ENCODE assay signal across 11 cellular contexts in the genomic region with DNA sequence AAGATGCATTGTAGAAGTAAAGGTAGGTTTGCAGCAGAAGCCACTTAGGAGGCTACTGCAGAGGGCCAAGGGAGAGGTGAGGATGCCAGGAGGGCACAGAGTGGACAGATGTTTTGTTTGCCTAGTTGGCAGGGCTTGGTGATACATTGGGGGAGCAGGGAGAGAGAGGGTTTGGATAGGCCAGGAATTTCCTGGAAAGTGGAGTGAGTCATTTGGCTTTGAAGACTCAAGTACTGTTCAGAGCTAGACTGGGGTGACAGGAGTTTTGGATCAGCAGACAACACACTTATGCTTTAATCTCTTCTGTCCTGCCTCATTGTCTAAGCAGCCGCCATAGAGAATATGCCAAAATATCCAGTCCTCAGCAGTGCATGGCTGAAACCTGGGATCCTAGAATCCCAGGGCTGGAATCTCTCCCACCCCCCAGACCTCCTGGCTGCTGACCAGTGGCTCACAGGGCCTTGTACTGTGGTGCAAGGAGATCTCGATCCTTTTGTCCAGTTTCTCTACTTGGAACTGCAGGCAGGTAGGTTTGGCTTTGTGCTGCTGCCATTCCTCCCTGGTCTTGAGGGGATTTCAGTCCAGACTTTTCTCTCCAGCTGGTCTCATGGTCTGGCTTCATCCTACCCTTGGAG. TPM values are rescaled to one million over a fixed set of nuclear protein-coding genes. Genes with fewer than 3 reads are reported as not detected.
DNase-seq lines count a peak whose midpoint lies in the region; ATAC-seq and TF ChIP-seq lines count a peak whose summit lies in the region.
"Had no signal": no experiment of that assay in that cellular context is flagged by ENCODE, and none has a peak within 500 bp of the region (broad histone marks: within the 10 kb centered on the region; RNA-seq: fewer than 3 reads in every experiment).

No MANE protein-coding gene starts in this region.

- peaks cover 8% of the 10 kb centered on the region for H3K4me1 ChIP-seq in mesodermal cell (ENCODE audit: control insufficient read depth, insufficient read depth, low read length, poor library complexity, severe bottlenecking)

- DNase-seq in AG10803 (ENCODE audit: low read depth) (peak; percentile 81), NCI-H2196 (lab: John Stamatoyannopoulos, UW; ENCODE audit: unreplicated experiment) (peak; percentile 47), dedifferentiated amniotic fluid mesenchymal stem cell (ENCODE audit: extremely low spot score) (peak; percentile 35), SKM-1 treated with dmso at 0.1 percent for 144 hours (lab: John Stamatoyannopoulos, UW; ENCODE audit: unreplicated experiment) (no peak), NCI-H1105 (lab: John Stamatoyannopoulos, UW) (no peak)
- DNase-seq in activated CD8-positive, alpha-beta memory T cell treated with anti-CD3 and anti-CD28 coated beads, Interleukin-2, amount 50 U/mL, for 48 hours: no peak
- DNase-seq: NCI-H526 had no signal

- no peaks in the 10 kb centered on the region for H3K9me3 ChIP-seq in mesodermal cell (ENCODE audit: control insufficient read depth, low read length)
- H3K9me3 ChIP-seq: BLaER1, neutrophil had no signal

- peaks cover 4% of the 10 kb centered on the region for H3K36me3 ChIP-seq in mesodermal cell (ENCODE audit: control insufficient read depth, insufficient read depth, low read length)
- H3K36me3 ChIP-seq: neutrophil had no signal

- peak overlapping the region; percentile 60 for H3K27ac ChIP-seq in mesodermal cell (ENCODE audit: low read depth, low read length, severe bottlenecking)
- H3K27ac ChIP-seq: BLaER1, neutrophil had no signal

- 78 to 84% methylated on average over 1 to 2 of the region's 2 CpGs for WGBS in mesodermal cell (ENCODE audit: insufficient coverage in 2 of 2), 2 experiments

- TF ChIP-seq CTCF in AG10803 (conservative IDR thresholded peaks at IDR 0.05; ENCODE audit: low read length): no peak

- H3K4me3 ChIP-seq in AG10803 (ENCODE audit: low read length): no peak overlapping the region
- H3K4me3 ChIP-seq in mesodermal cell (ENCODE audit: extremely low read depth, insufficient read depth, low read length, poor library complexity, severe bottlenecking): no peak overlapping the region
- H3K4me3 ChIP-seq: BLaER1 had no signal

- no peak for ATAC-seq in HG03520 (IDR thresholded peaks at IDR 0.05; ENCODE audit: unreplicated experiment)

RNA-seq across cellular contexts. Expression of gene TMEM268, which starts 11.0 kb away (rescaled TPM):
- polyA plus RNA-seq in mesodermal cell (2013, experiment 1 of 2): 4.7 TPM
- 3.4 TPM for polyA plus RNA-seq in mesodermal cell (2013, experiment 2 of 2)

RNA-seq across cellular contexts. Expression of gene ATP6V1G1, which starts 34.5 kb away (rescaled TPM):
- 189 TPM for polyA plus RNA-seq in mesodermal cell (2013, experiment 1 of 2)
- 182 TPM for polyA plus RNA-seq in mesodermal cell (2013, experiment 2 of 2)

RNA-seq across cellular contexts. Expression of gene TEX53, which starts 35.5 kb away (rescaled TPM):
- polyA plus RNA-seq in mesodermal cell (2013, experiment 1 of 2): not detected
- not detected for polyA plus RNA-seq in mesodermal cell (2013, experiment 2 of 2)

RNA-seq across cellular contexts. Expression of gene TEX48, which starts 59.9 kb away (rescaled TPM):
- not detected for polyA plus RNA-seq in mesodermal cell (2013, experiment 1 of 2)
- not detected for polyA plus RNA-seq in mesodermal cell (2013, experiment 2 of 2)

Comparison
In these comparisons a context has a peak if more than half of its experiments do, and no peak if none do; other contexts are left out.
1. DNase-seq: peak in AG10803 (single experiment), NCI-H2196 (single experiment) and dedifferentiated amniotic fluid mesenchymal stem cell (single experiment); none in activated CD8-positive, alpha-beta memory T cell treated with anti-CD3 and anti-CD28 coated beads, Interleukin-2, amount 50 U/mL, for 48 hours (single experiment), SKM-1 treated with dmso at 0.1 percent for 144 hours (single experiment) and NCI-H1105 (single experiment).